ENCODE assay signal across 21 cellular contexts in genomic region chr7:117654780-117655179, GRCh38.
"Had no signal": no experiment of that assay in that cellular context is flagged by ENCODE, and none has a peak within 500 bp of the region (broad histone marks: within the 10 kb centered on the region; RNA-seq: fewer than 3 reads in every experiment).

No MANE protein-coding gene starts in this region.

- H3K4me1 Mint-ChIP-seq: activated naive CD4-positive, alpha-beta T cell treated with anti-CD3 and anti-CD28 coated beads, Interleukin-2, amount 50 U/mL, for 24 hours; stimulated activated effector memory CD8-positive, alpha-beta T cell treated with anti-CD3 and anti-CD28 coated beads, Interleukin-12 subunit alpha, Interleukin-12 subunit beta, amount 100 ng/mL, for 72 hours; stimulated activated naive CD8-positive, alpha-beta T cell treated with anti-CD3 and anti-CD28 coated beads, Interleukin-15, amount 100 ng/mL, for 72 hours had no signal

- H3K27ac Mint-ChIP-seq: activated naive CD4-positive, alpha-beta T cell treated with anti-CD3 and anti-CD28 coated beads, Interleukin-2, amount 50 U/mL, for 24 hours; natural killer cell treated with Interleukin-12 subunit alpha and Interleukin-12 subunit beta and Interleukin-15 and Interleukin-18, amount 100 ng/mL, for 72 hours; stimulated activated effector memory CD8-positive, alpha-beta T cell treated with anti-CD3 and anti-CD28 coated beads, Interleukin-12 subunit alpha, Interleukin-12 subunit beta, amount 100 ng/mL, for 72 hours had no signal

- DNase-seq: activated CD4-positive, alpha-beta T cell treated with anti-CD3 and anti-CD28 coated beads for 1 hour; activated gamma-delta T cell treated with Interleukin-2 at 50 U/mL for 16 hours; activated T-cell treated with anti-CD3 and anti-CD28 coated beads, Interleukin-2, amount 50 U/mL, for 1 hour; anterior cingulate cortex; body of pancreas; effector memory CD4-positive, alpha-beta T cell; hippocampal formation; kidney glomerular epithelial cell; left ventricle myocardium superior; midbrain; ovary; stimulated activated CD4-positive, alpha-beta T cell treated with anti-CD3 and anti-CD28 coated beads, Interleukin-12 subunit alpha, Interleukin-12 subunit beta, amount 100 ng/mL, for 4 hours; stimulated activated CD4-positive, alpha-beta T cell treated with anti-CD3 and anti-CD28 coated beads, Interleukin-1b, Interleukin-23, amount 100 ng/mL, for 48 hours; stimulated activated naive CD8-positive, alpha-beta T cell treated with anti-CD3 and anti-CD28 coated beads, Interleukin-15, amount 100 ng/mL, for 72 hours; tibial artery had no signal

- H3K4me3 Mint-ChIP-seq: activated naive CD4-positive, alpha-beta T cell treated with anti-CD3 and anti-CD28 coated beads, Interleukin-2, amount 50 U/mL, for 24 hours; natural killer cell treated with Interleukin-12 subunit alpha and Interleukin-12 subunit beta and Interleukin-15 and Interleukin-18, amount 100 ng/mL, for 72 hours; stimulated activated effector memory CD8-positive, alpha-beta T cell treated with anti-CD3 and anti-CD28 coated beads, Interleukin-12 subunit alpha, Interleukin-12 subunit beta, amount 100 ng/mL, for 72 hours; stimulated activated naive CD8-positive, alpha-beta T cell treated with anti-CD3 and anti-CD28 coated beads, Interleukin-15, amount 100 ng/mL, for 72 hours had no signal

- H3K36me3 Mint-ChIP-seq: activated naive CD4-positive, alpha-beta T cell treated with anti-CD3 and anti-CD28 coated beads, Interleukin-2, amount 50 U/mL, for 24 hours; natural killer cell treated with Interleukin-12 subunit alpha and Interleukin-12 subunit beta and Interleukin-15 and Interleukin-18, amount 100 ng/mL, for 72 hours; stimulated activated effector memory CD8-positive, alpha-beta T cell treated with anti-CD3 and anti-CD28 coated beads, Interleukin-12 subunit alpha, Interleukin-12 subunit beta, amount 100 ng/mL, for 72 hours had no signal

- H3K27me3 Mint-ChIP-seq: activated naive CD4-positive, alpha-beta T cell treated with anti-CD3 and anti-CD28 coated beads, Interleukin-2, amount 50 U/mL, for 24 hours; natural killer cell treated with Interleukin-12 subunit alpha and Interleukin-12 subunit beta and Interleukin-15 and Interleukin-18, amount 100 ng/mL, for 72 hours; stimulated activated naive CD8-positive, alpha-beta T cell treated with anti-CD3 and anti-CD28 coated beads, Interleukin-15, amount 100 ng/mL, for 72 hours had no signal

- H3K9me3 ChIP-seq: body of pancreas, neutrophil, ovary, prostate gland, right atrium auricular region, tibial artery had no signal

- H3K36me3 ChIP-seq: neutrophil, ovary, prostate gland, right atrium auricular region, tibial artery had no signal

- H3K27ac ChIP-seq: body of pancreas, neutrophil, ovary, prostate gland, right atrium auricular region, tibial artery had no signal

- ATAC-seq: body of pancreas, left ventricle myocardium superior had no signal

- H3K9me3 Mint-ChIP-seq: activated naive CD4-positive, alpha-beta T cell treated with anti-CD3 and anti-CD28 coated beads, Interleukin-2, amount 50 U/mL, for 24 hours had no signal

- H3K27me3 ChIP-seq: body of pancreas, neutrophil, ovary, right atrium auricular region, tibial artery had no signal

- H3K4me1 ChIP-seq: prostate gland, right atrium auricular region had no signal

- H3K4me3 ChIP-seq: body of pancreas, ovary, prostate gland, right atrium auricular region, tibial artery had no signal
